ENCODE assay signal across 1 cellular context in the genomic region with DNA sequence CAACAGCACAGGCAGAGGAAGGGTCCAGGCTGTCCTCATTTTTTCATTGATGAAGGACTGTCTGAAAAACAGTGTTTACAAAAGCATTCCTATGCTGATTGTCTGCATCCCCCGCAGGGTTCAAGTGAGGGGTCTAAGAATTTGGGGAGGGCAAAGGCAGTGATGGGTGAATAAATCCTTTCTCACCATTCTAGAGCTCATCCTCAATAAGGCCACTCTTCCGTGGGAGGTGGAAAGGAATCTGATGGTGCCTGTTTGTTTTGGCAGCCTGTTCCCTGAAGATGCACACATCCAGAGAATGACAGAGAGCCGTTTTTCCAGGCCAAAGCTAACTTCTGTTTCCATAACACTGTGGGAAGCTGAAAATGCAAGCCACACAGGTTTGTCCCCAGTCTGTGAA.
TF ChIP-seq lines count a peak whose summit lies in the region.

No MANE protein-coding gene starts in this region.

TF ChIP-seq in SK-N-SH, 30 proteins besides CTCF, POLR2A, EP300 and RAD21 (continued from another document):
- TF ChIP-seq, protein P1, sequence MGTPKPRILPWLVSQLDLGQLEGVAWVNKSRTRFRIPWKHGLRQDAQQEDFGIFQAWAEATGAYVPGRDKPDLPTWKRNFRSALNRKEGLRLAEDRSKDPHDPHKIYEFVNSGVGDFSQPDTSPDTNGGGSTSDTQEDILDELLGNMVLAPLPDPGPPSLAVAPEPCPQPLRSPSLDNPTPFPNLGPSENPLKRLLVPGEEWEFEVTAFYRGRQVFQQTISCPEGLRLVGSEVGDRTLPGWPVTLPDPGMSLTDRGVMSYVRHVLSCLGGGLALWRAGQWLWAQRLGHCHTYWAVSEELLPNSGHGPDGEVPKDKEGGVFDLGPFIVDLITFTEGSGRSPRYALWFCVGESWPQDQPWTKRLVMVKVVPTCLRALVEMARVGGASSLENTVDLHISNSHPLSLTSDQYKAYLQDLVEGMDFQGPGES (IDR thresholded peaks at IDR 0.05; ENCODE audit: low read depth, low read length): no peak
- TF ChIP-seq RFX5 (IDR thresholded peaks at IDR 0.05; ENCODE audit: low read length): no peak
- TF ChIP-seq FOSL2 (IDR thresholded peaks at IDR 0.05; ENCODE audit: borderline replicate concordance, low read depth): no peak
- no peak for TF ChIP-seq SMC3 (IDR thresholded peaks at IDR 0.05; ENCODE audit: low read depth, low read length)
- no peak for TF ChIP-seq POLR2AphosphoS5 (IDR thresholded peaks at IDR 0.05; ENCODE audit: low read depth, low read length)
- no peak for TF ChIP-seq TCF12 (IDR thresholded peaks at IDR 0.05)
